8 cellular contexts compared by ENCODE assay signal in genomic region chr17:6069611-6070279, GRCh38. TPM values are rescaled to one million over a fixed set of nuclear protein-coding genes. Genes with fewer than 3 reads are reported as not detected.
DNase-seq lines count a peak whose midpoint lies in the region; ATAC-seq and TF ChIP-seq lines count a peak whose summit lies in the region.

No MANE protein-coding gene starts in this region.

- intact Hi-C loops in activated T-helper 1 cell treated with anti-CD3 and anti-CD28 coated beads, Interleukin-12 subunit alpha, Interleukin-12 subunit beta, Interleukin-2, Interleukin-4 antibody, amounts not matched to agents 30 ng/mL and 10 ng/mL and 1 ng/mL, durations not matched to agents 14 hours and 24 hours and 36 hours (cut with micrococcal nuclease): no loop called here
- intact Hi-C loops in left ventricle myocardium superior (cut with micrococcal nuclease) (no loop called here), prostate gland (cut with DNase I) (no loop called here)

- peaks cover 31% of the 10 kb centered on the region for H3K27me3 Mint-ChIP-seq in HFFc6 (ENCODE audit: insufficient read depth)
- peaks cover 40% of the 10 kb centered on the region for H3K27me3 Mint-ChIP-seq in activated T-helper 1 cell treated with anti-CD3 and anti-CD28 coated beads, Interleukin-12 subunit alpha, Interleukin-12 subunit beta, Interleukin-2, Interleukin-4 antibody, amounts not matched to agents 30 ng/mL and 10 ng/mL and 1 ng/mL, durations not matched to agents 14 hours and 24 hours and 36 hours (ENCODE audit: insufficient read depth)

- DNase-seq in HFFc6 (no peak), left ventricle myocardium superior (no peak), prostate gland (ENCODE audit: low spot score) (no peak), cerebellum (ENCODE audit: low spot score) (no peak), AG20443 (ENCODE audit: low spot score) (no peak), NCI-H2196 (lab: John Stamatoyannopoulos, UW; ENCODE audit: unreplicated experiment) (no peak)
- DNase-seq in activated T-helper 1 cell treated with anti-CD3 and anti-CD28 coated beads, Interleukin-12 subunit alpha, Interleukin-12 subunit beta, Interleukin-2, Interleukin-4 antibody, amounts not matched to agents 30 ng/mL and 10 ng/mL and 1 ng/mL, durations not matched to agents 14 hours and 24 hours and 36 hours (ENCODE audit: low spot score): no peak

- H3K4me1 ChIP-seq in prostate gland (replicated peaks): no peaks in the 10 kb centered on the region

- ATAC-seq in left ventricle myocardium superior: peak; percentile 52
- no peak for ATAC-seq in GM18870 (IDR thresholded peaks at IDR 0.05; ENCODE audit: unreplicated experiment)

- H3K27ac Mint-ChIP-seq in HFFc6: no peak overlapping the region
- peak overlapping the region; percentile 4 for H3K27ac Mint-ChIP-seq in activated T-helper 1 cell treated with anti-CD3 and anti-CD28 coated beads, Interleukin-12 subunit alpha, Interleukin-12 subunit beta, Interleukin-2, Interleukin-4 antibody, amounts not matched to agents 30 ng/mL and 10 ng/mL and 1 ng/mL, durations not matched to agents 14 hours and 24 hours and 36 hours

- no peak for TF ChIP-seq POLR2A in prostate gland (IDR thresholded peaks at IDR 0.05)

- H3K9me3 ChIP-seq in prostate gland: no peaks in the 10 kb centered on the region

- no peak overlapping the region for H3K27ac ChIP-seq in prostate gland

- peak overlapping the region; percentile 71 for H3K4me3 Mint-ChIP-seq in HFFc6
- peak overlapping the region; percentile 67 for H3K4me3 Mint-ChIP-seq in activated T-helper 1 cell treated with anti-CD3 and anti-CD28 coated beads, Interleukin-12 subunit alpha, Interleukin-12 subunit beta, Interleukin-2, Interleukin-4 antibody, amounts not matched to agents 30 ng/mL and 10 ng/mL and 1 ng/mL, durations not matched to agents 14 hours and 24 hours and 36 hours

- peak overlapping the region; percentile 40 to 48 for H3K4me3 ChIP-seq in prostate gland

- no peaks in the 10 kb centered on the region for H3K27me3 ChIP-seq in prostate gland (replicated peaks; ENCODE audit: insufficient read depth)

- no peaks in the 10 kb centered on the region for H3K36me3 ChIP-seq in prostate gland

- no peaks in the 10 kb centered on the region for H3K9me3 Mint-ChIP-seq in HFFc6
- no peaks in the 10 kb centered on the region for H3K9me3 Mint-ChIP-seq in activated T-helper 1 cell treated with anti-CD3 and anti-CD28 coated beads, Interleukin-12 subunit alpha, Interleukin-12 subunit beta, Interleukin-2, Interleukin-4 antibody, amounts not matched to agents 30 ng/mL and 10 ng/mL and 1 ng/mL, durations not matched to agents 14 hours and 24 hours and 36 hours

- TF ChIP-seq CTCF in HFFc6 (IDR thresholded peaks at IDR 0.05) (no peak), prostate gland (IDR thresholded peaks at IDR 0.05) (no peak)

- H3K36me3 Mint-ChIP-seq in HFFc6 (ENCODE audit: low read depth): peaks cover 5% of the 10 kb centered on the region; the same call in 1 of the 2 replicates
- peaks cover 5% of the 10 kb centered on the region for H3K36me3 Mint-ChIP-seq in activated T-helper 1 cell treated with anti-CD3 and anti-CD28 coated beads, Interleukin-12 subunit alpha, Interleukin-12 subunit beta, Interleukin-2, Interleukin-4 antibody, amounts not matched to agents 30 ng/mL and 10 ng/mL and 1 ng/mL, durations not matched to agents 14 hours and 24 hours and 36 hours (ENCODE audit: low read depth)

- 15% methylated on average over 11 of the region's 38 CpGs for WGBS in prostate gland

- H3K4me1 Mint-ChIP-seq in HFFc6 (ENCODE audit: low read depth): peaks cover 6% of the 10 kb centered on the region; the same call in 1 of the 2 replicates
- H3K4me1 Mint-ChIP-seq in activated T-helper 1 cell treated with anti-CD3 and anti-CD28 coated beads, Interleukin-12 subunit alpha, Interleukin-12 subunit beta, Interleukin-2, Interleukin-4 antibody, amounts not matched to agents 30 ng/mL and 10 ng/mL and 1 ng/mL, durations not matched to agents 14 hours and 24 hours and 36 hours (ENCODE audit: low read depth): peaks cover 12% of the 10 kb centered on the region

RNA-seq across cellular contexts. Expression of gene WSCD1, which starts 0.4 kb away (rescaled TPM):
- total RNA-seq in HFFc6 (2021; fragmentation: NEBNext Ultra II Directional; extraction: Animal tissue kit (Norgen Biotek cat#: 25700)): not detected
- 0.07 and 0.10 TPM in 2 replicates for total RNA-seq in activated T-helper 1 cell treated with anti-CD3 and anti-CD28 coated beads, Interleukin-12 subunit alpha, Interleukin-12 subunit beta, Interleukin-2, Interleukin-4 antibody, amounts not matched to agents 30 ng/mL and 10 ng/mL and 1 ng/mL, durations not matched to agents 14 hours and 24 hours and 36 hours
- 11.6 TPM for total RNA-seq in left ventricle myocardium superior
- 1 to 10 TPM; 1.7 to 4.1 TPM for total RNA-seq in prostate gland
- 46.8 TPM for total RNA-seq in cerebellum
